13 cellular contexts compared by ENCODE assay signal in genomic region chr12:3158851-3159465, GRCh38.
A peak's percentile ranks its signal among the peaks of the same experiment; 100 is the strongest.
DNase-seq lines count a peak whose midpoint lies in the region; ATAC-seq, FAIRE-seq and TF ChIP-seq lines count a peak whose summit lies in the region.
"Had no signal": no experiment of that assay in that cellular context is flagged by ENCODE, and none has a peak within 500 bp of the region (broad histone marks: within the 10 kb centered on the region; RNA-seq: fewer than 3 reads in every experiment).

No MANE protein-coding gene starts in this region.

- FAIRE-seq in GM12891 (lab: Jason Lieb, UNC): no peak

- H3K27me3 ChIP-seq in body of pancreas (no peaks in the 10 kb centered on the region), right atrium auricular region (no peaks in the 10 kb centered on the region), spleen (replicated peaks in 1 of 7) (no peaks in the 10 kb centered on the region)

- 63 to 67% methylated on average over 11 of the region's 11 CpGs for WGBS in body of pancreas, 2 donors
- 76 to 86% (median 80%) methylated on average over 11 of the region's 11 CpGs for WGBS in spleen, 5 donors

- no peak overlapping the region for H3K4me3 Mint-ChIP-seq in effector memory CD8-positive, alpha-beta T cell
- H3K4me3 Mint-ChIP-seq: activated CD4-positive, alpha-beta memory T cell treated with anti-CD3 and anti-CD28 coated beads for 36 hours; naive B cell had no signal

- peaks cover 0 to 6% of the 10 kb centered on the region in 2 donors for H3K9me3 Mint-ChIP-seq in effector memory CD8-positive, alpha-beta T cell
- H3K9me3 Mint-ChIP-seq: activated CD4-positive, alpha-beta memory T cell treated with anti-CD3 and anti-CD28 coated beads for 36 hours had no signal

- ATAC-seq in body of pancreas (peak; percentile 41), GM21381 (IDR thresholded peaks at IDR 0.05; ENCODE audit: unreplicated experiment) (no peak)
- ATAC-seq in effector memory CD8-positive, alpha-beta T cell (replicated peaks): no peak

- no peak for TF ChIP-seq CTCF in body of pancreas (IDR thresholded peaks at IDR 0.05)
- TF ChIP-seq CTCF in right atrium auricular region (IDR thresholded peaks at IDR 0.05): no peak
- TF ChIP-seq CTCF in spleen (IDR thresholded peaks at IDR 0.05 in 8 of 11, conservative IDR thresholded peaks at IDR 0.05 in 3 of 11): no peak

- H3K4me1 ChIP-seq in body of pancreas (peaks cover 15% of the 10 kb centered on the region), right atrium auricular region (peaks cover 0 to 33% of the 10 kb centered on the region in 2 donors), spleen (peaks cover 0 to 27% (median 11%) of the 10 kb centered on the region in 6 donors)

- no peak overlapping the region for H3K27ac Mint-ChIP-seq in effector memory CD8-positive, alpha-beta T cell
- H3K27ac Mint-ChIP-seq: activated CD4-positive, alpha-beta memory T cell treated with anti-CD3 and anti-CD28 coated beads for 36 hours; naive B cell had no signal

- H3K9me3 ChIP-seq in body of pancreas (no peaks in the 10 kb centered on the region), right atrium auricular region (no peaks in the 10 kb centered on the region), spleen (peaks cover 0 to 11% (median 2%) of the 10 kb centered on the region in 8 donors)

- DNase-seq in GM03348 (ENCODE audit: low spot score) (peak; percentile 59), body of pancreas (no peak), right atrium auricular region (ENCODE audit: low spot score) (no peak), spleen (peak; percentile 33), ACHN (no peak), GM12891 (ENCODE audit: insufficient read length, low spot score) (no peak)
- no peak for DNase-seq in effector memory CD8-positive, alpha-beta T cell
- DNase-seq: activated CD4-positive, alpha-beta memory T cell treated with anti-CD3 and anti-CD28 coated beads for 36 hours; activated naive CD4-positive, alpha-beta T cell treated with Interleukin-2 at 50 U/mL for 16 hours; COR-L47; H7; naive B cell had no signal

- H3K36me3 ChIP-seq in body of pancreas (replicated peaks in 1 of 2; ENCODE audit: insufficient read depth in 1 of 2, low read depth in 2 of 2) (no peaks in the 10 kb centered on the region), right atrium auricular region (no peaks in the 10 kb centered on the region), spleen (no peaks in the 10 kb centered on the region)

- TF ChIP-seq POLR2A in body of pancreas (IDR thresholded peaks at IDR 0.05): no peak
- TF ChIP-seq POLR2A in spleen (IDR thresholded peaks at IDR 0.05): no peak
- no peak for TF ChIP-seq POLR2A in GM12891 (IDR thresholded peaks at IDR 0.05; ENCODE audit: low read depth, low read length)

- H3K4me3 ChIP-seq in body of pancreas (no peak overlapping the region), right atrium auricular region (no peak overlapping the region), spleen (no peak overlapping the region)

- H3K36me3 Mint-ChIP-seq in effector memory CD8-positive, alpha-beta T cell (ENCODE audit: insufficient read depth): no peaks in the 10 kb centered on the region
- H3K36me3 Mint-ChIP-seq: activated CD4-positive, alpha-beta memory T cell treated with anti-CD3 and anti-CD28 coated beads for 36 hours had no signal

- in situ Hi-C loops in ACHN (cut with HindIII; ENCODE audit: low pct_ligation_motif_present, low pct_unique_long_range_greater_than_20kb, low sequenced_read_pairs): no loop called here

- intact Hi-C loops in body of pancreas (cut with DNase I) (no loop called here), spleen (cut with DNase I; ENCODE audit: low total_unique reads) (no loop called here)

- H3K4me1 Mint-ChIP-seq in effector memory CD8-positive, alpha-beta T cell (ENCODE audit: low read depth in 2 of 2): no peaks in the 10 kb centered on the region

- peaks cover 20 to 42% of the 10 kb centered on the region in 2 donors for H3K27me3 Mint-ChIP-seq in effector memory CD8-positive, alpha-beta T cell
- H3K27me3 Mint-ChIP-seq: activated CD4-positive, alpha-beta memory T cell treated with anti-CD3 and anti-CD28 coated beads for 36 hours had no signal

- H3K27ac ChIP-seq in body of pancreas: peak overlapping the region in 3 of 4 donors; percentile 31 to 60 (median 32)
- peak overlapping the region; percentile 24 to 36 for H3K27ac ChIP-seq in right atrium auricular region
- H3K27ac ChIP-seq in spleen: no peak overlapping the region

TF ChIP-seq in GM12891, 5 proteins besides CTCF, POLR2A, EP300 and RAD21:
- TF ChIP-seq TAF1 (IDR thresholded peaks at IDR 0.05; ENCODE audit: low read depth, low read length) (no peak), SPI1 (IDR thresholded peaks at IDR 0.05; ENCODE audit: low read depth, low read length) (no peak), PAX5 (IDR thresholded peaks at IDR 0.05; ENCODE audit: insufficient read depth, low read length, severe bottlenecking) (no peak), POU2F2 (IDR thresholded peaks at IDR 0.05; ENCODE audit: low read depth, low read length) (no peak), POLR2AphosphoS5 (IDR thresholded peaks at IDR 0.05; ENCODE audit: low read depth, low read length) (no peak)

Comparison
In these comparisons a context has a peak if more than half of its experiments do, and no peak if none do; other contexts are left out.
1. DNase-seq: peak in GM03348 (single experiment) and spleen (single experiment); none in body of pancreas (0 of 4), right atrium auricular region (single experiment), ACHN (single experiment), GM12891 (single experiment) and effector memory CD8-positive, alpha-beta T cell (0 of 3).
2. H3K27ac ChIP-seq: peak in body of pancreas (3 of 4) and right atrium auricular region (2 of 2); none in spleen (0 of 8).